Comparison of ENCODE assay signal across 31 cellular contexts in the genomic region with DNA sequence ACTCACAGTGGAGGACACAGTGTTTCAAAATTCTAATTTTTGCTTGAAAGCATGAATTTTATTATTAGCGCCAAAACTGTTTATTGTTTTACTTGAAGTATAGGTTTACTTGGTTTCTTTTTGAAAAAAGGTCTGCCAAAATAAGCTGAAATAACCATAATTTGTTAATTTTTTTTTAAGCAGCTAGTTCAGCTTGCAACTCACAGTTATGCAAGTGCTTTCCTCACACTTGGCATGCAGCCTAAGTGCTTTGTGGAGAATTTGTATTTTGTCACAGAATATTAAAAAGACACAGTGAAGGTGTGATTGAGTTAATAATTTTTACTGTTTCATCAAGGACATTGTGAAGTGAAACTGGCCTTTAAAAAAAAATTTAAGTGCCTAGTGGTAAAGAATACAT.
"Had no signal": no experiment of that assay in that cellular context is flagged by ENCODE, and none has a peak within 500 bp of the region (broad histone marks: within the 10 kb centered on the region; RNA-seq: fewer than 3 reads in every experiment).

No MANE protein-coding gene starts in this region.

- H3K27ac ChIP-seq: PC-9, RWPE1, SJCRH30, SK-N-MC had no signal

- H3K36me3 ChIP-seq: MG63 had no signal

- ATAC-seq: Panc1, Right ventricle myocardium inferior, T-cell had no signal

- H2AFZ ChIP-seq: PC-9 had no signal

- H3K4me3 ChIP-seq: MG63, PC-9, SJCRH30, SK-N-MC had no signal

- H3K4me2 ChIP-seq: PC-9 had no signal

- H3K27me3 ChIP-seq: MG63, SJCRH30 had no signal

- H3K9me3 ChIP-seq: MG63, SJCRH30 had no signal

- DNase-seq: Kasumi-1, KG1, MG63, NCI-H1048, NCI-H1092 treated with DMSO at 0.1 percent for 48 hours, NCI-H1105 treated with DMSO at 0.1 percent for 48 hours, NCI-H1417, NCI-H1436, NCI-H146, NCI-H1694, NCI-H187, NCI-H1930, NCI-H2029 treated with DMSO at 0.1 percent for 48 hours, NCI-H2081 treated with DMSO at 0.1 percent for 48 hours, NCI-H2171 treated with DMSO at 0.1 percent for 48 hours, NCI-H2227 treated with DMSO at 0.1 percent for 48 hours, NCI-H345, NCI-H446, NCI-H510A treated with DMSO at 0.1 percent for 48 hours, NCI-H524 treated with DMSO at 0.1 percent for 48 hours, NCI-H526 treated with DMSO at 0.1 percent for 48 hours, NCI-H774, PC-9, SHP77, SIG-M5, SJCRH30, T-cell had no signal
